In the genomic region with DNA sequence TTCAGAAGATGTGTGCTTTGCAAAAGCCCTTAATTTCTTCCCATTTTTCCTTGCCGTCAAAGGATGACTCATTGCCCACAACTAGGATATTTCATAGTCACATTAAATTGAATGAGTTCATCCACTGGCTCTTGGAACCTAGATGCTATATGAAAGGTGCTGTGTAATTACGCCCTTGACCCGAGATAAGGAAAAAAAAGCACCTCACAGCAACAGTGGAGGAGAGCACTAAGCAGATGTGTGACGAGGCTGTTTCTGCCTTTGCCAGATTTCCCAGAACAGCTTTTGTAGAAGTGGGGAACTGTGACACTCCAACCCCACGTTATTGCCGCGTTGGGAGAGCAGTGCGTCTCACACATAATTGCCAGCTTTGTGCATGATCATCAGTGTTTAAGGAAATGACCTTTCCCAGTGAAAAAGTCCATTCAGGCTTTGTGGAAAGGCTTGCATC, we compare ENCODE assay signal across 1 cellular context.
TF ChIP-seq lines count a peak whose summit lies in the region.

No MANE protein-coding gene starts in this region.

TF ChIP-seq in K562, 482 proteins besides CTCF, POLR2A, EP300 and RAD21 (continued from another document and continues in another):
- TF ChIP-seq, protein P1, sequence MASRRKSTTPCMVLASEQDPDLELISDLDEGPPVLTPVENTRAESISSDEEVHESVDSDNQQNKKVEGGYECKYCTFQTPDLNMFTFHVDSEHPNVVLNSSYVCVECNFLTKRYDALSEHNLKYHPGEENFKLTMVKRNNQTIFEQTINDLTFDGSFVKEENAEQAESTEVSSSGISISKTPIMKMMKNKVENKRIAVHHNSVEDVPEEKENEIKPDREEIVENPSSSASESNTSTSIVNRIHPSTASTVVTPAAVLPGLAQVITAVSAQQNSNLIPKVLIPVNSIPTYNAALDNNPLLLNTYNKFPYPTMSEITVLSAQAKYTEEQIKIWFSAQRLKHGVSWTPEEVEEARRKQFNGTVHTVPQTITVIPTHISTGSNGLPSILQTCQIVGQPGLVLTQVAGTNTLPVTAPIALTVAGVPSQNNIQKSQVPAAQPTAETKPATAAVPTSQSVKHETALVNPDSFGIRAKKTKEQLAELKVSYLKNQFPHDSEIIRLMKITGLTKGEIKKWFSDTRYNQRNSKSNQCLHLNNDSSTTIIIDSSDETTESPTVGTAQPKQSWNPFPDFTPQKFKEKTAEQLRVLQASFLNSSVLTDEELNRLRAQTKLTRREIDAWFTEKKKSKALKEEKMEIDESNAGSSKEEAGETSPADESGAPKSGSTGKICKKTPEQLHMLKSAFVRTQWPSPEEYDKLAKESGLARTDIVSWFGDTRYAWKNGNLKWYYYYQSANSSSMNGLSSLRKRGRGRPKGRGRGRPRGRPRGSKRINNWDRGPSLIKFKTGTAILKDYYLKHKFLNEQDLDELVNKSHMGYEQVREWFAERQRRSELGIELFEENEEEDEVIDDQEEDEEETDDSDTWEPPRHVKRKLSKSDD (conservative IDR thresholded peaks at IDR 0.05; ENCODE audit: low read length), result no peak
- TF ChIP-seq CREM (IDR thresholded peaks at IDR 0.05; ENCODE audit: low read depth) (peak; percentile 67), ZNF197 (CRISPR knock-in tag; IDR thresholded peaks at IDR 0.05; ENCODE audit: low read depth) (no peak), KLF6 (CRISPR knock-in tag; IDR thresholded peaks at IDR 0.05; ENCODE audit: borderline replicate concordance) (no peak), ZNF133 (CRISPR knock-in tag; IDR thresholded peaks at IDR 0.05) (no peak), MYC (IDR thresholded peaks at IDR 0.05; ENCODE audit: low read depth, low read length) (no peak), MYC (CRISPR knock-in tag; IDR thresholded peaks at IDR 0.05; ENCODE audit: borderline replicate concordance, low read depth) (no peak), ZNF780A (CRISPR knock-in tag; IDR thresholded peaks at IDR 0.05) (no peak), SNRNP70 (optimal IDR thresholded peaks at IDR 0.05; ENCODE audit: low read depth, low read length) (no peak), SREBF1 (IDR thresholded peaks at IDR 0.05; ENCODE audit: borderline replicate concordance, low read depth, low read length) (no peak), ZNF23 (CRISPR knock-in tag; IDR thresholded peaks at IDR 0.05) (no peak), MYNN (IDR thresholded peaks at IDR 0.05) (0 out of 2 replicates have a peak, but pooled peaks have one; percentile 54), MYNN (CRISPR knock-in tag; IDR thresholded peaks at IDR 0.05) (no peak), ZNF175 (CRISPR knock-in tag; IDR thresholded peaks at IDR 0.05; ENCODE audit: low read depth) (no peak), HDAC1 (IDR thresholded peaks at IDR 0.05) (peak in 1 of 2 experiments; percentile 82; a peak in 2 of 4 replicates), MTA1 (IDR thresholded peaks at IDR 0.05; ENCODE audit: borderline replicate concordance) (peak; percentile 76; the same call in 1 of the 2 replicates), ZNF121 (CRISPR knock-in tag; conservative IDR thresholded peaks at IDR 0.05) (no peak), CXXC5 (CRISPR knock-in tag; IDR thresholded peaks at IDR 0.05) (no peak; the same call in 1 of the 2 replicates), ZNF174 (CRISPR knock-in tag; IDR thresholded peaks at IDR 0.05) (no peak), ZNF354B (CRISPR knock-in tag; IDR thresholded peaks at IDR 0.05) (no peak), NFIC (IDR thresholded peaks at IDR 0.05) (peak; percentile 28; the same call in 1 of the 2 replicates), ZNF146 (CRISPR knock-in tag; IDR thresholded peaks at IDR 0.05; ENCODE audit: unreplicated experiment) (no peak), ATF1 (CRISPR knock-in tag; IDR thresholded peaks at IDR 0.05) (no peak), ATF1 (tag; IDR thresholded peaks at IDR 0.05) (peak; percentile 75), RFX7 (CRISPR knock-in tag; IDR thresholded peaks at IDR 0.05) (no peak)
- TF ChIP-seq, protein P2, sequence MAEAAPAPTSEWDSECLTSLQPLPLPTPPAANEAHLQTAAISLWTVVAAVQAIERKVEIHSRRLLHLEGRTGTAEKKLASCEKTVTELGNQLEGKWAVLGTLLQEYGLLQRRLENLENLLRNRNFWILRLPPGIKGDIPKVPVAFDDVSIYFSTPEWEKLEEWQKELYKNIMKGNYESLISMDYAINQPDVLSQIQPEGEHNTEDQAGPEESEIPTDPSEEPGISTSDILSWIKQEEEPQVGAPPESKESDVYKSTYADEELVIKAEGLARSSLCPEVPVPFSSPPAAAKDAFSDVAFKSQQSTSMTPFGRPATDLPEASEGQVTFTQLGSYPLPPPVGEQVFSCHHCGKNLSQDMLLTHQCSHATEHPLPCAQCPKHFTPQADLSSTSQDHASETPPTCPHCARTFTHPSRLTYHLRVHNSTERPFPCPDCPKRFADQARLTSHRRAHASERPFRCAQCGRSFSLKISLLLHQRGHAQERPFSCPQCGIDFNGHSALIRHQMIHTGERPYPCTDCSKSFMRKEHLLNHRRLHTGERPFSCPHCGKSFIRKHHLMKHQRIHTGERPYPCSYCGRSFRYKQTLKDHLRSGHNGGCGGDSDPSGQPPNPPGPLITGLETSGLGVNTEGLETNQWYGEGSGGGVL (CRISPR knock-in tag; IDR thresholded peaks at IDR 0.05), result no peak
- TF ChIP-seq, protein P3, sequence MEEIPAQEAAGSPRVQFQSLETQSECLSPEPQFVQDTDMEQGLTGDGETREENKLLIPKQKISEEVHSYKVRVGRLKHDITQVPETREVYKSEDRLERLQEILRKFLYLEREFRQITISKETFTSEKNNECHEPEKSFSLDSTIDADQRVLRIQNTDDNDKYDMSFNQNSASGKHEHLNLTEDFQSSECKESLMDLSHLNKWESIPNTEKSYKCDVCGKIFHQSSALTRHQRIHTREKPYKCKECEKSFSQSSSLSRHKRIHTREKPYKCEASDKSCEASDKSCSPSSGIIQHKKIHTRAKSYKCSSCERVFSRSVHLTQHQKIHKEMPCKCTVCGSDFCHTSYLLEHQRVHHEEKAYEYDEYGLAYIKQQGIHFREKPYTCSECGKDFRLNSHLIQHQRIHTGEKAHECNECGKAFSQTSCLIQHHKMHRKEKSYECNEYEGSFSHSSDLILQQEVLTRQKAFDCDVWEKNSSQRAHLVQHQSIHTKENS (CRISPR knock-in tag; IDR thresholded peaks at IDR 0.05), result no peak
- TF ChIP-seq, protein P4, sequence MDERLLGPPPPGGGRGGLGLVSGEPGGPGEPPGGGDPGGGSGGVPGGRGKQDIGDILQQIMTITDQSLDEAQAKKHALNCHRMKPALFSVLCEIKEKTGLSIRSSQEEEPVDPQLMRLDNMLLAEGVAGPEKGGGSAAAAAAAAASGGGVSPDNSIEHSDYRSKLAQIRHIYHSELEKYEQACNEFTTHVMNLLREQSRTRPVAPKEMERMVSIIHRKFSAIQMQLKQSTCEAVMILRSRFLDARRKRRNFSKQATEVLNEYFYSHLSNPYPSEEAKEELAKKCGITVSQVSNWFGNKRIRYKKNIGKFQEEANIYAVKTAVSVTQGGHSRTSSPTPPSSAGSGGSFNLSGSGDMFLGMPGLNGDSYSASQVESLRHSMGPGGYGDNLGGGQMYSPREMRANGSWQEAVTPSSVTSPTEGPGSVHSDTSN (CRISPR knock-in tag; IDR thresholded peaks at IDR 0.05; ENCODE audit: low read depth), result no peak
- TF ChIP-seq, protein P4 (tag; conservative IDR thresholded peaks at IDR 0.05; ENCODE audit: low read depth), result peak; percentile 34; the same call in 1 of the 2 replicates
- TF ChIP-seq, protein P5, sequence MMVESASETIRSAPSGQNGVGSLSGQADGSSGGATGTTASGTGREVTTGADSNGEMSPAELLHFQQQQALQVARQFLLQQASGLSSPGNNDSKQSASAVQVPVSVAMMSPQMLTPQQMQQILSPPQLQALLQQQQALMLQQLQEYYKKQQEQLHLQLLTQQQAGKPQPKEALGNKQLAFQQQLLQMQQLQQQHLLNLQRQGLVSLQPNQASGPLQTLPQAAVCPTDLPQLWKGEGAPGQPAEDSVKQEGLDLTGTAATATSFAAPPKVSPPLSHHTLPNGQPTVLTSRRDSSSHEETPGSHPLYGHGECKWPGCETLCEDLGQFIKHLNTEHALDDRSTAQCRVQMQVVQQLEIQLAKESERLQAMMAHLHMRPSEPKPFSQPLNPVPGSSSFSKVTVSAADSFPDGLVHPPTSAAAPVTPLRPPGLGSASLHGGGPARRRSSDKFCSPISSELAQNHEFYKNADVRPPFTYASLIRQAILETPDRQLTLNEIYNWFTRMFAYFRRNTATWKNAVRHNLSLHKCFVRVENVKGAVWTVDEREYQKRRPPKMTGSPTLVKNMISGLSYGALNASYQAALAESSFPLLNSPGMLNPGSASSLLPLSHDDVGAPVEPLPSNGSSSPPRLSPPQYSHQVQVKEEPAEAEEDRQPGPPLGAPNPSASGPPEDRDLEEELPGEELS (CRISPR knock-in tag; IDR thresholded peaks at IDR 0.05; ENCODE audit: borderline replicate concordance), result no peak
- TF ChIP-seq, protein P6, sequence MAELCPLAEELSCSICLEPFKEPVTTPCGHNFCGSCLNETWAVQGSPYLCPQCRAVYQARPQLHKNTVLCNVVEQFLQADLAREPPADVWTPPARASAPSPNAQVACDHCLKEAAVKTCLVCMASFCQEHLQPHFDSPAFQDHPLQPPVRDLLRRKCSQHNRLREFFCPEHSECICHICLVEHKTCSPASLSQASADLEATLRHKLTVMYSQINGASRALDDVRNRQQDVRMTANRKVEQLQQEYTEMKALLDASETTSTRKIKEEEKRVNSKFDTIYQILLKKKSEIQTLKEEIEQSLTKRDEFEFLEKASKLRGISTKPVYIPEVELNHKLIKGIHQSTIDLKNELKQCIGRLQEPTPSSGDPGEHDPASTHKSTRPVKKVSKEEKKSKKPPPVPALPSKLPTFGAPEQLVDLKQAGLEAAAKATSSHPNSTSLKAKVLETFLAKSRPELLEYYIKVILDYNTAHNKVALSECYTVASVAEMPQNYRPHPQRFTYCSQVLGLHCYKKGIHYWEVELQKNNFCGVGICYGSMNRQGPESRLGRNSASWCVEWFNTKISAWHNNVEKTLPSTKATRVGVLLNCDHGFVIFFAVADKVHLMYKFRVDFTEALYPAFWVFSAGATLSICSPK (IDR thresholded peaks at IDR 0.05; ENCODE audit: borderline replicate concordance), result no peak
- TF ChIP-seq, protein P7, sequence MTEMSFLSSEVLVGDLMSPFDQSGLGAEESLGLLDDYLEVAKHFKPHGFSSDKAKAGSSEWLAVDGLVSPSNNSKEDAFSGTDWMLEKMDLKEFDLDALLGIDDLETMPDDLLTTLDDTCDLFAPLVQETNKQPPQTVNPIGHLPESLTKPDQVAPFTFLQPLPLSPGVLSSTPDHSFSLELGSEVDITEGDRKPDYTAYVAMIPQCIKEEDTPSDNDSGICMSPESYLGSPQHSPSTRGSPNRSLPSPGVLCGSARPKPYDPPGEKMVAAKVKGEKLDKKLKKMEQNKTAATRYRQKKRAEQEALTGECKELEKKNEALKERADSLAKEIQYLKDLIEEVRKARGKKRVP (CRISPR knock-in tag; IDR thresholded peaks at IDR 0.05), result no peak
- TF ChIP-seq, protein P8, sequence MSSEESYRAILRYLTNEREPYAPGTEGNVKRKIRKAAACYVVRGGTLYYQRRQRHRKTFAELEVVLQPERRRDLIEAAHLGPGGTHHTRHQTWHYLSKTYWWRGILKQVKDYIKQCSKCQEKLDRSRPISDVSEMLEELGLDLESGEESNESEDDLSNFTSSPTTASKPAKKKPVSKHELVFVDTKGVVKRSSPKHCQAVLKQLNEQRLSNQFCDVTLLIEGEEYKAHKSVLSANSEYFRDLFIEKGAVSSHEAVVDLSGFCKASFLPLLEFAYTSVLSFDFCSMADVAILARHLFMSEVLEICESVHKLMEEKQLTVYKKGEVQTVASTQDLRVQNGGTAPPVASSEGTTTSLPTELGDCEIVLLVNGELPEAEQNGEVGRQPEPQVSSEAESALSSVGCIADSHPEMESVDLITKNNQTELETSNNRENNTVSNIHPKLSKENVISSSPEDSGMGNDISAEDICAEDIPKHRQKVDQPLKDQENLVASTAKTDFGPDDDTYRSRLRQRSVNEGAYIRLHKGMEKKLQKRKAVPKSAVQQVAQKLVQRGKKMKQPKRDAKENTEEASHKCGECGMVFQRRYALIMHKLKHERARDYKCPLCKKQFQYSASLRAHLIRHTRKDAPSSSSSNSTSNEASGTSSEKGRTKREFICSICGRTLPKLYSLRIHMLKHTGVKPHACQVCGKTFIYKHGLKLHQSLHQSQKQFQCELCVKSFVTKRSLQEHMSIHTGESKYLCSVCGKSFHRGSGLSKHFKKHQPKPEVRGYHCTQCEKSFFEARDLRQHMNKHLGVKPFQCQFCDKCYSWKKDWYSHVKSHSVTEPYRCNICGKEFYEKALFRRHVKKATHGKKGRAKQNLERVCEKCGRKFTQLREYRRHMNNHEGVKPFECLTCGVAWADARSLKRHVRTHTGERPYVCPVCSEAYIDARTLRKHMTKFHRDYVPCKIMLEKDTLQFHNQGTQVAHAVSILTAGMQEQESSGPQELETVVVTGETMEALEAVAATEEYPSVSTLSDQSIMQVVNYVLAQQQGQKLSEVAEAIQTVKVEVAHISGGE (CRISPR knock-in tag; IDR thresholded peaks at IDR 0.05), result no peak
- TF ChIP-seq, protein P9, sequence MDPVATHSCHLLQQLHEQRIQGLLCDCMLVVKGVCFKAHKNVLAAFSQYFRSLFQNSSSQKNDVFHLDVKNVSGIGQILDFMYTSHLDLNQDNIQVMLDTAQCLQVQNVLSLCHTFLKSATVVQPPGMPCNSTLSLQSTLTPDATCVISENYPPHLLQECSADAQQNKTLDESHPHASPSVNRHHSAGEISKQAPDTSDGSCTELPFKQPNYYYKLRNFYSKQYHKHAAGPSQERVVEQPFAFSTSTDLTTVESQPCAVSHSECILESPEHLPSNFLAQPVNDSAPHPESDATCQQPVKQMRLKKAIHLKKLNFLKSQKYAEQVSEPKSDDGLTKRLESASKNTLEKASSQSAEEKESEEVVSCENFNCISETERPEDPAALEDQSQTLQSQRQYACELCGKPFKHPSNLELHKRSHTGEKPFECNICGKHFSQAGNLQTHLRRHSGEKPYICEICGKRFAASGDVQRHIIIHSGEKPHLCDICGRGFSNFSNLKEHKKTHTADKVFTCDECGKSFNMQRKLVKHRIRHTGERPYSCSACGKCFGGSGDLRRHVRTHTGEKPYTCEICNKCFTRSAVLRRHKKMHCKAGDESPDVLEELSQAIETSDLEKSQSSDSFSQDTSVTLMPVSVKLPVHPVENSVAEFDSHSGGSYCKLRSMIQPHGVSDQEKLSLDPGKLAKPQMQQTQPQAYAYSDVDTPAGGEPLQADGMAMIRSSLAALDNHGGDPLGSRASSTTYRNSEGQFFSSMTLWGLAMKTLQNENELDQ (CRISPR knock-in tag; IDR thresholded peaks at IDR 0.05; ENCODE audit: borderline replicate concordance), result no peak
